ENCODE assay signal across 24 cellular contexts in the genomic region with DNA sequence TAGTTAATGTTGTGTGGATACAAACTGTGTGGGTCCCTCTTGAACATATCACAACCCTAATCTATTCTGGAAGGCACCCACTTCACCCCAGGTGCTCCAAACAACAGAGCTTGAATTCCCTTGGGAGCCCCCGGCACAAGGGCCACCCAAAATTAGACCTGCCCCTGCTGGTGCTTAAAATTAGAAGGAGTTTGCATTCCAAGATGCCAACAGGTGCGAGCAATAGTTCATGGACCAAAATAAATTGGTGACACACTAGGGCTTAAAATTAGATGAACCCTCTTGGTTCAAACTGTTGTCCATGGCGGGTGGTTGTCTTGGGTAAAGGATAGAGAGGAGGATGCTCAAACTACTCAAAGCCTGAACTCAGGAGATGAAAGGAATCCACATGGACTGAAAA.
"Had no signal": no experiment of that assay in that cellular context is flagged by ENCODE, and none has a peak within 500 bp of the region (broad histone marks: within the 10 kb centered on the region; RNA-seq: fewer than 3 reads in every experiment).

No MANE protein-coding gene starts in this region.

- H3K27me3 Mint-ChIP-seq: activated CD4-positive, alpha-beta T cell treated with anti-CD3 and anti-CD28 coated beads, Interleukin-2, amount 10 ng/mL, durations not matched to agents 7 days and 5 days; activated T-cell treated with anti-CD3 and anti-CD28 coated beads, Interleukin-2, amount 50 U/mL, for 24 hours had no signal

- ATAC-seq: activated CD8-positive, alpha-beta T cell treated with anti-CD3 and anti-CD28 coated beads, Interleukin-2, amount 10 ng/mL, durations not matched to agents 7 days and 5 days; activated naive CD4-positive, alpha-beta T cell treated with anti-CD3 and anti-CD28 coated beads, Interleukin-2, amount 50 U/mL, for 72 hours; body of pancreas; PC-3 had no signal

- DNase-seq: activated CD4-positive, alpha-beta T cell treated with anti-CD3 and anti-CD28 coated beads, Interleukin-2, amount 10 ng/mL, durations not matched to agents 7 days and 5 days; activated CD4-positive, alpha-beta T cell treated with anti-CD3 and anti-CD28 coated beads, Interleukin-2, amount 50 U/mL, for 48 hours; activated CD8-positive, alpha-beta T cell treated with anti-CD3 and anti-CD28 coated beads, Interleukin-2, amount 10 ng/mL, durations not matched to agents 7 days and 5 days; activated gamma-delta T cell treated with Interleukin-2 at 50 U/mL for 16 hours; activated naive CD4-positive, alpha-beta T cell treated with anti-CD3 and anti-CD28 coated beads for 36 hours; activated T-cell treated with anti-CD3 and anti-CD28 coated beads, Interleukin-2, amount 50 U/mL, for 24 hours; adrenal gland; body of pancreas; NCI-H1048; NCI-H1105 treated with DMSO at 0.1 percent for 48 hours; NCI-H1436; NCI-H1694; NCI-H1930; NCI-H2081 treated with DMSO at 0.1 percent for 48 hours; NCI-H446 treated with DMSO at 0.1 percent for 48 hours; NCI-H524 treated with DMSO at 0.1 percent for 48 hours; PC-3; Peyer's patch; RPMI8226; SIG-M5 had no signal

- H3K4me3 Mint-ChIP-seq: activated CD4-positive, alpha-beta T cell treated with anti-CD3 and anti-CD28 coated beads, Interleukin-2, amount 10 ng/mL, durations not matched to agents 7 days and 5 days; activated CD8-positive, alpha-beta T cell treated with anti-CD3 and anti-CD28 coated beads, Interleukin-2, amount 10 ng/mL, durations not matched to agents 7 days and 5 days; activated naive CD4-positive, alpha-beta T cell treated with anti-CD3 and anti-CD28 coated beads for 36 hours; activated T-cell treated with anti-CD3 and anti-CD28 coated beads, Interleukin-2, amount 50 U/mL, for 24 hours; activated T-helper 1 cell treated with anti-CD3 and anti-CD28 coated beads, Interleukin-12 subunit alpha, Interleukin-12 subunit beta, Interleukin-2, Interleukin-4 antibody, amounts not matched to agents 30 ng/mL and 10 ng/mL and 1 ng/mL, durations not matched to agents 14 hours and 24 hours and 36 hours had no signal

- H3K27ac ChIP-seq: adrenal gland, body of pancreas, breast epithelium, KMS-11, Peyer's patch had no signal

- H3K4me1 ChIP-seq: adrenal gland, Peyer's patch had no signal

- H3K4me3 ChIP-seq: adrenal gland, body of pancreas, breast epithelium, Peyer's patch had no signal

- H3K9me3 Mint-ChIP-seq: activated CD4-positive, alpha-beta T cell treated with anti-CD3 and anti-CD28 coated beads, Interleukin-2, amount 10 ng/mL, durations not matched to agents 7 days and 5 days; activated naive CD4-positive, alpha-beta T cell treated with anti-CD3 and anti-CD28 coated beads for 36 hours; activated T-cell treated with anti-CD3 and anti-CD28 coated beads, Interleukin-2, amount 50 U/mL, for 24 hours; activated T-helper 1 cell treated with anti-CD3 and anti-CD28 coated beads, Interleukin-12 subunit alpha, Interleukin-12 subunit beta, Interleukin-2, Interleukin-4 antibody, amounts not matched to agents 30 ng/mL and 10 ng/mL and 1 ng/mL, durations not matched to agents 14 hours and 24 hours and 36 hours had no signal

- H3K36me3 ChIP-seq: adrenal gland, breast epithelium, Peyer's patch had no signal

- H3K27me3 ChIP-seq: adrenal gland, body of pancreas, breast epithelium, Peyer's patch had no signal

- H3K9me3 ChIP-seq: adrenal gland, body of pancreas, breast epithelium, Peyer's patch had no signal

- H3K27ac Mint-ChIP-seq: activated CD4-positive, alpha-beta T cell treated with anti-CD3 and anti-CD28 coated beads, Interleukin-2, amount 10 ng/mL, durations not matched to agents 7 days and 5 days; activated CD8-positive, alpha-beta T cell treated with anti-CD3 and anti-CD28 coated beads, Interleukin-2, amount 10 ng/mL, durations not matched to agents 7 days and 5 days; activated naive CD4-positive, alpha-beta T cell treated with anti-CD3 and anti-CD28 coated beads for 36 hours; activated naive CD4-positive, alpha-beta T cell treated with anti-CD3 and anti-CD28 coated beads, Interleukin-2, amount 50 U/mL, for 72 hours; activated T-cell treated with anti-CD3 and anti-CD28 coated beads, Interleukin-2, amount 50 U/mL, for 24 hours; activated T-helper 1 cell treated with anti-CD3 and anti-CD28 coated beads, Interleukin-12 subunit alpha, Interleukin-12 subunit beta, Interleukin-2, Interleukin-4 antibody, amounts not matched to agents 30 ng/mL and 10 ng/mL and 1 ng/mL, durations not matched to agents 14 hours and 24 hours and 36 hours had no signal

- H3K4me2 ChIP-seq: KMS-11 had no signal

- H3K36me3 Mint-ChIP-seq: activated naive CD4-positive, alpha-beta T cell treated with anti-CD3 and anti-CD28 coated beads, Interleukin-2, amount 50 U/mL, for 72 hours had no signal

- H3K9ac ChIP-seq: KMS-11 had no signal

- H3K4me1 Mint-ChIP-seq: activated CD4-positive, alpha-beta T cell treated with anti-CD3 and anti-CD28 coated beads, Interleukin-2, amount 10 ng/mL, durations not matched to agents 7 days and 5 days had no signal
